In genomic region chr2:11886911-11887310, GRCh38 we compare ENCODE assay signal across 5 cellular contexts.
DNase-seq lines count a peak whose midpoint lies in the region; TF ChIP-seq lines count a peak whose summit lies in the region.
"Not testable (repeated sequence)": the region's sequence is repeated elsewhere in the genome, so short reads cannot be mapped to it uniquely, and the experiment has no call there.

No MANE protein-coding gene starts in this region.

- H3K4me3 ChIP-seq in right atrium auricular region, result not testable (repeated sequence)

- TF ChIP-seq CTCF in right atrium auricular region (IDR thresholded peaks at IDR 0.05); osteocyte (IDR thresholded peaks at IDR 0.05): not testable (repeated sequence)

- H3K9me3 ChIP-seq in right atrium auricular region, result peaks cover 0 to 26% of the 10 kb centered on the region in 2 donors

- not testable (repeated sequence) for H3K4me1 Mint-ChIP-seq in osteocyte (ENCODE audit: unreplicated experiment)

- H3K27ac Mint-ChIP-seq in osteocyte (ENCODE audit: unreplicated experiment), result not testable (repeated sequence)

- not testable (repeated sequence) for H3K36me3 ChIP-seq in right atrium auricular region

- DNase-seq in NCI-H2171 (lab: John Stamatoyannopoulos, UW) (peak; percentile 24), NCI-H526 treated with DMSO at 0.1 percent for 48 hours (lab: John Stamatoyannopoulos, UW) (peak; percentile 0), right atrium auricular region (ENCODE audit: low spot score) (peak; percentile 44), osteocyte (ENCODE audit: extremely low spot score, unreplicated experiment) (peak; percentile 56)
- peak; percentile 19 for DNase-seq in activated CD8-positive, alpha-beta memory T cell treated with anti-CD3 and anti-CD28 coated beads for 24 hours

- H3K27me3 Mint-ChIP-seq in osteocyte (ENCODE audit: unreplicated experiment), result not testable (repeated sequence)

- H3K27me3 ChIP-seq in right atrium auricular region, result not testable (repeated sequence)

- H3K4me1 ChIP-seq in right atrium auricular region, result not testable (repeated sequence)

- not testable (repeated sequence) for H3K36me3 Mint-ChIP-seq in osteocyte (ENCODE audit: unreplicated experiment)

- not testable (repeated sequence) for H3K27ac ChIP-seq in right atrium auricular region

- H3K9me3 Mint-ChIP-seq in osteocyte (ENCODE audit: unreplicated experiment), result peaks cover 37% of the 10 kb centered on the region

- not testable (repeated sequence) for H3K4me3 Mint-ChIP-seq in osteocyte (ENCODE audit: unreplicated experiment)

Comparison
In these comparisons a context has a peak if more than half of its experiments do, and no peak if none do; other contexts are left out.
1. DNase-seq: peak in every context shown above with its lines; median percentile 56 in osteocyte; 44 in right atrium auricular region; 24 in NCI-H2171; 19 in activated CD8-positive, alpha-beta memory T cell treated with anti-CD3 and anti-CD28 coated beads for 24 hours; 0 in NCI-H526 treated with DMSO at 0.1 percent for 48 hours.